18 cellular contexts compared by ENCODE assay signal in the genomic region with DNA sequence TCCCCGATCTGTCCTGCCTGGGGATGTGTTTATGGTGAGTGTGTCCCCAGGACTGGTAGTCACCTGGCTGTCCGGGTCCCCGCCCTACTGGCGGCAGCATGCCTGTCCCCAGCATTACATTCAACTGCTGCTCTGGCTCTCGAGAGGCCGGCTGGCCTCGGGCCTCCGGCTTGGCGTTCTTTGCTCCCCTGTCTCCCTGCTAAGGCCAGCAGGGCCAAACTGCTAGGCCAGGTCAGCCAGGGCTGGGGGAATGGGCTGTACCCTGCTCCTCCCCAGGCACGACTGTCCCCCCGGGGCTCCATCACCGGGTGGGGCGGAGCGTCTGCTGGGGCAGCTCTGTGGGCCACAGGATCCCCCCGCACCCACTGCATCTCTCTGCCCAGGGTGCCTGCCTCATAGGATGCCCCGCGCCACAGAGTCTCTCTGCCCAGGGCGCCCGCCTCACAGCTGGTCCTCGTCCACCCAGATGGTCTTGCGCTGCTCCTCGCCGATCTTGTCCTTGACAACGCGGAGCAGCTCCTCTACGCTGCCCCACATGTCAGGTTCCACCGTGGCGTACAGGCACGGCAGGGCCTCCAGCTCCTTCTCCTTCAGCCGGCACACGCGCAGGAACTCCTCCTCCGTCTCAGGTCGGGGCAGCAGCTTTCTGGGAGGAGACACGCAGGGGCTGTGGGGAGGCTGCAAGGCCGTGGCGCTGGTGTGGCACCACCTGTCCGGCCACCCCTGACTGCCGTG.
"Had no signal": no experiment of that assay in that cellular context is flagged by ENCODE, and none has a peak within 500 bp of the region (broad histone marks: within the 10 kb centered on the region; RNA-seq: fewer than 3 reads in every experiment).

No MANE protein-coding gene starts in this region.

- H3K27ac ChIP-seq: adrenal gland, cardiac muscle cell, pancreas, SJCRH30, tibial nerve had no signal

- DNase-seq: activated CD4-positive, alpha-beta T cell treated with anti-CD3 and anti-CD28 coated beads, Interleukin-2, amount 10 ng/mL, durations not matched to agents 24 days and 14 days; activated CD4-positive, CD25-positive, alpha-beta regulatory T cell; activated CD8-positive, alpha-beta memory T cell treated with anti-CD3 and anti-CD28 coated beads, Interleukin-2, amount 10 ng/mL, durations not matched to agents 7 days and 5 days; activated effector memory CD4-positive, alpha-beta T cell treated with anti-CD3 and anti-CD28 coated beads, Interleukin-2, amount 50 U/mL, for 16 hours; activated T-cell treated with anti-CD3 and anti-CD28 coated beads, Interleukin-2, amount 50 U/mL, for 1 hour; adrenal gland; effector CD4-positive, alpha-beta T cell; foreskin melanocyte; SJCRH30; stimulated activated CD4-positive, alpha-beta T cell treated with anti-CD3 and anti-CD28 coated beads, Interleukin-12 subunit alpha, Interleukin-12 subunit beta, amount 100 ng/mL, for 4 hours; stimulated activated CD4-positive, alpha-beta T cell treated with anti-CD3 and anti-CD28 coated beads, Interleukin-2, amount 100 ng/mL, for 24 hours had no signal

- ATAC-seq: activated CD8-positive, alpha-beta memory T cell treated with anti-CD3 and anti-CD28 coated beads, Interleukin-2, amount 10 ng/mL, durations not matched to agents 7 days and 5 days; pancreas had no signal

- H3K27me3 Mint-ChIP-seq: activated CD4-positive, alpha-beta T cell treated with anti-CD3 and anti-CD28 coated beads, Interleukin-2, amount 10 ng/mL, durations not matched to agents 24 days and 14 days; activated CD8-positive, alpha-beta memory T cell treated with anti-CD3 and anti-CD28 coated beads, Interleukin-2, amount 10 ng/mL, durations not matched to agents 7 days and 5 days; activated naive CD4-positive, alpha-beta T cell treated with anti-CD3 and anti-CD28 coated beads, Interleukin-2, amount 50 U/mL, for 24 hours had no signal

- H3K9me3 Mint-ChIP-seq: activated CD4-positive, alpha-beta T cell treated with anti-CD3 and anti-CD28 coated beads, Interleukin-2, amount 10 ng/mL, durations not matched to agents 24 days and 14 days; activated naive CD4-positive, alpha-beta T cell treated with anti-CD3 and anti-CD28 coated beads, Interleukin-2, amount 50 U/mL, for 24 hours; neural crest cell; T-helper 2 cell treated with Interferon-gamma antibody and Interleukin-4, amounts not matched to agents 5 μg/mL and 100 μg/mL, for 36 hours had no signal

- H3K9me3 ChIP-seq: adrenal gland, pancreas had no signal

- H3K36me3 ChIP-seq: adrenal gland, cardiac muscle cell, pancreas, SJCRH30, tibial nerve had no signal

- H3K4me3 ChIP-seq: adrenal gland, cardiac muscle cell, pancreas, SJCRH30, tibial nerve had no signal

- H3K4me3 Mint-ChIP-seq: activated CD4-positive, alpha-beta T cell treated with anti-CD3 and anti-CD28 coated beads, Interleukin-2, amount 10 ng/mL, durations not matched to agents 24 days and 14 days; activated CD8-positive, alpha-beta memory T cell treated with anti-CD3 and anti-CD28 coated beads, Interleukin-2, amount 10 ng/mL, durations not matched to agents 7 days and 5 days; activated naive CD4-positive, alpha-beta T cell treated with anti-CD3 and anti-CD28 coated beads, Interleukin-2, amount 50 U/mL, for 24 hours; neural crest cell; T-helper 2 cell treated with Interferon-gamma antibody and Interleukin-4, amounts not matched to agents 5 μg/mL and 100 μg/mL, for 36 hours had no signal

- H3K27ac Mint-ChIP-seq: activated CD8-positive, alpha-beta memory T cell treated with anti-CD3 and anti-CD28 coated beads, Interleukin-2, amount 10 ng/mL, durations not matched to agents 7 days and 5 days; activated naive CD4-positive, alpha-beta T cell treated with anti-CD3 and anti-CD28 coated beads, Interleukin-2, amount 50 U/mL, for 24 hours; T-helper 2 cell treated with Interferon-gamma antibody and Interleukin-4, amounts not matched to agents 5 μg/mL and 100 μg/mL, for 36 hours had no signal

- FAIRE-seq: colon, pancreas had no signal

- H3K27me3 ChIP-seq: adrenal gland, cardiac muscle cell, pancreas, SJCRH30, tibial nerve had no signal

- H3K4me1 ChIP-seq: adrenal gland, pancreas, tibial nerve had no signal
